20 cellular contexts compared by ENCODE assay signal in the genomic region with DNA sequence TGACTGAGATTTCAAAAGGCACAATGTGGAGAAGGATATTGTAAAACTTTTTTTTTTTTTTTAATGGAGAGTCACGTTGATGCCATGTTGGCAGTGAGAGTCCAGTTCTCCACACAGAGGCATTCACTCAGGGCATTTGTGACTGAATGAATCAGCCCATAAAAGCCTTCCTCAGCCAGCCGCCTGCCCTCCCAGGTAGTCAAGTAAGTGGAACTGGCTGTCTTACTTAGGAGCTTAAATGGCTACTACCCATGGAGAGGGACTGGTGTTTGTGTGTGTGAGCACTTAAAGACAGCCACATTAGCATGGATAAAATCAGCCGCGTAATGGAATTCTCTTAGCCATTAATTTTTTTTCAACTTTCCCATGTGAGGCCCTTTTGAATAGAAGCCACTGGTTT.
"Had no signal": no experiment of that assay in that cellular context is flagged by ENCODE, and none has a peak within 500 bp of the region (broad histone marks: within the 10 kb centered on the region; RNA-seq: fewer than 3 reads in every experiment).

No MANE protein-coding gene starts in this region.

- H3K27ac ChIP-seq: brain microvascular endothelial cell, esophagus squamous epithelium, hepatocyte, left lung, neutrophil, upper lobe of left lung had no signal

- DNase-seq: activated CD4-positive, alpha-beta T cell treated with anti-CD3 and anti-CD28 coated beads, Interleukin-2, amount 10 ng/mL, durations not matched to agents 24 days and 14 days; activated CD8-positive, alpha-beta memory T cell treated with anti-CD3 and anti-CD28 coated beads, Interleukin-2, amount 50 U/mL, for 4 hours; activated CD8-positive, alpha-beta T cell treated with anti-CD3 and anti-CD28 coated beads, Interleukin-2, amount 10 ng/mL, durations not matched to agents 7 days and 5 days; activated gamma-delta T cell; activated T-cell treated with anti-CD3 and anti-CD28 coated beads, Interleukin-2, amount 50 U/mL, for 72 hours; brain microvascular endothelial cell; cortex of kidney; effector CD4-positive, alpha-beta T cell; esophagus squamous epithelium; left lung; mammary epithelial cell; mucosa of descending colon; naive thymus-derived CD4-positive, alpha-beta T cell; stimulated activated naive CD8-positive, alpha-beta T cell treated with anti-CD3 and anti-CD28 coated beads, Interleukin-15, Interleukin-2, amounts not matched to agents 100 U/mL and 50 U/mL, for 24 hours; T-helper 17 cell; upper lobe of left lung had no signal

- H3K9me3 ChIP-seq: esophagus squamous epithelium, left lung, mucosa of descending colon, neutrophil, upper lobe of left lung had no signal

- ATAC-seq: activated CD8-positive, alpha-beta T cell treated with anti-CD3 and anti-CD28 coated beads, Interleukin-2, amount 10 ng/mL, durations not matched to agents 7 days and 5 days; activated naive CD4-positive, alpha-beta T cell treated with anti-CD3 and anti-CD28 coated beads, Interleukin-2, amount 50 U/mL, for 72 hours; activated T-cell treated with anti-CD3 and anti-CD28 coated beads, Interleukin-2, amount 50 U/mL, for 72 hours; left lung; mucosa of descending colon; naive thymus-derived CD4-positive, alpha-beta T cell; stimulated activated naive CD8-positive, alpha-beta T cell treated with anti-CD3 and anti-CD28 coated beads, Interleukin-15, Interleukin-2, amounts not matched to agents 100 U/mL and 50 U/mL, for 24 hours; T-helper 17 cell; WTC11 had no signal

- H3K4me1 ChIP-seq: left lung, upper lobe of left lung had no signal

- H2AFZ ChIP-seq: hepatocyte had no signal

- H3K27me3 ChIP-seq: brain microvascular endothelial cell, esophagus squamous epithelium, hepatocyte, left lung, neutrophil, upper lobe of left lung had no signal

- H3K4me2 ChIP-seq: hepatocyte had no signal

- H3K4me3 ChIP-seq: esophagus squamous epithelium, hepatocyte, left lung, mucosa of descending colon, upper lobe of left lung had no signal
